ENCODE assay signal across 8 cellular contexts in genomic region chr2:96147593-96148201, GRCh38. TPM values are rescaled to one million over a fixed set of nuclear protein-coding genes. Genes with fewer than 3 reads are reported as not detected.
DNase-seq lines count a peak whose midpoint lies in the region; ATAC-seq and TF ChIP-seq lines count a peak whose summit lies in the region.

No MANE protein-coding gene starts in this region.

- peaks cover 68% of the 10 kb centered on the region for H3K4me1 Mint-ChIP-seq in activated T-cell treated with anti-CD3 and anti-CD28 coated beads, Interleukin-2, amount 50 U/mL, for 24 hours (ENCODE audit: low read depth)
- peaks cover 50% of the 10 kb centered on the region for H3K4me1 Mint-ChIP-seq in mesothelial cell of epicardium

- peak overlapping the region; percentile 81 to 99 (median 98) for H3K4me2 ChIP-seq in BLaER1 treated with 17β-estradiol and CSF1 and Interleukin-3, amounts not matched to agents 10 nM and 100 nM

- H3K4me3 Mint-ChIP-seq in activated T-cell treated with anti-CD3 and anti-CD28 coated beads, Interleukin-2, amount 50 U/mL, for 24 hours: peak overlapping the region; percentile 85
- peak overlapping the region; percentile 26 for H3K4me3 Mint-ChIP-seq in mesothelial cell of epicardium

- peak overlapping the region; percentile 4 to 94 (median 85); a peak in 16 of 22 replicates for H3K27ac ChIP-seq in BLaER1 treated with 17β-estradiol and CSF1 and Interleukin-3, amounts not matched to agents 10 nM and 100 nM

- no peak for TF ChIP-seq CTCF in mesothelial cell of epicardium (IDR thresholded peaks at IDR 0.05; ENCODE audit: unreplicated experiment)

- no peaks in the 10 kb centered on the region for H3K9me3 Mint-ChIP-seq in activated T-cell treated with anti-CD3 and anti-CD28 coated beads, Interleukin-2, amount 50 U/mL, for 24 hours
- no peaks in the 10 kb centered on the region for H3K9me3 Mint-ChIP-seq in mesothelial cell of epicardium

- peaks cover 16 to 25% (median 20%) of the 10 kb centered on the region in 11 experiments; a peak in 21 of 22 replicates for H4K20me1 ChIP-seq in BLaER1 treated with 17β-estradiol and CSF1 and Interleukin-3, amounts not matched to agents 10 nM and 100 nM

- peak overlapping the region in 8 of 11 experiments; percentile 8 to 98 (median 34); a peak in 10 of 22 replicates for H3K9ac ChIP-seq in BLaER1 treated with 17β-estradiol and CSF1 and Interleukin-3, amounts not matched to agents 10 nM and 100 nM

- peak overlapping the region; percentile 99 for H3K27ac Mint-ChIP-seq in activated T-cell treated with anti-CD3 and anti-CD28 coated beads, Interleukin-2, amount 50 U/mL, for 24 hours
- H3K27ac Mint-ChIP-seq in mesothelial cell of epicardium: peak overlapping the region; percentile 94

- ATAC-seq in HG02610 (IDR thresholded peaks at IDR 0.05; ENCODE audit: unreplicated experiment): no peak

- no peak overlapping the region; a peak in 1 of 20 replicates for H3K4me3 ChIP-seq in BLaER1 treated with 17β-estradiol and CSF1 and Interleukin-3, amounts not matched to agents 10 nM and 100 nM

- H3K4me1 ChIP-seq in BLaER1 treated with 17β-estradiol and CSF1 and Interleukin-3, amounts not matched to agents 10 nM and 100 nM: peaks cover 67 to 90% (median 80%) of the 10 kb centered on the region in 10 experiments

- H3K9me3 ChIP-seq in BLaER1 treated with 17β-estradiol and CSF1 and Interleukin-3, amounts not matched to agents 10 nM and 100 nM (replicated peaks in 1 of 11): no peaks in the 10 kb centered on the region

- no peaks in the 10 kb centered on the region for H3K27me3 Mint-ChIP-seq in activated T-cell treated with anti-CD3 and anti-CD28 coated beads, Interleukin-2, amount 50 U/mL, for 24 hours
- H3K27me3 Mint-ChIP-seq in mesothelial cell of epicardium (ENCODE audit: low read depth): no peaks in the 10 kb centered on the region

- DNase-seq in H4 (ENCODE audit: low spot score) (peak; percentile 50), mesothelial cell of epicardium (ENCODE audit: low spot score in 2 of 2, unreplicated experiment in 2 of 2) (no peak), NCI-H526 treated with DMSO at 0.1 percent for 48 hours (lab: John Stamatoyannopoulos, UW) (no peak), DMS153 (lab: John Stamatoyannopoulos, UW) (no peak), anterior cingulate cortex (lab: John Stamatoyannopoulos, UW) (no peak)
- peak; percentile 54 for DNase-seq in activated T-cell treated with anti-CD3 and anti-CD28 coated beads, Interleukin-2, amount 50 U/mL, for 24 hours

- peaks cover 26% of the 10 kb centered on the region for H3K36me3 Mint-ChIP-seq in activated T-cell treated with anti-CD3 and anti-CD28 coated beads, Interleukin-2, amount 50 U/mL, for 24 hours (ENCODE audit: low read depth)
- no peaks in the 10 kb centered on the region for H3K36me3 Mint-ChIP-seq in mesothelial cell of epicardium

- no peaks in the 10 kb centered on the region for H3K27me3 ChIP-seq in BLaER1 treated with 17β-estradiol and CSF1 and Interleukin-3, amounts not matched to agents 10 nM and 100 nM

- H3K36me3 ChIP-seq in BLaER1 treated with 17β-estradiol and CSF1 and Interleukin-3, amounts not matched to agents 10 nM and 100 nM: peaks cover 10 to 16% (median 15%) of the 10 kb centered on the region in 11 experiments; a peak in 20 of 22 replicates

RNA-seq across cellular contexts. Expression of gene DUSP2, which starts 2.5 kb away (rescaled TPM):
- 16.4 and 17.7 TPM in 2 replicates for total RNA-seq in H4 (2014; rRNA removed; shearing (Covaris generic))
- 38.3 to 42.7 TPM (median 40.6 TPM) in 3 replicates for total RNA-seq in mesothelial cell of epicardium

RNA-seq across cellular contexts. Expression of gene ASTL, which starts 9.4 kb away (rescaled TPM):
- not detected in 2 replicates for total RNA-seq in H4 (2014; rRNA removed; shearing (Covaris generic))
- 0.60 to 1.2 TPM (median 1.1 TPM) in 3 replicates for total RNA-seq in mesothelial cell of epicardium

RNA-seq across cellular contexts. Expression of gene ADRA2B, which starts 31.3 kb away (rescaled TPM):
- total RNA-seq in H4 (2014; rRNA removed; shearing (Covaris generic)): 0.10 TPM in 1 of 2 replicates, not detected in the other
- total RNA-seq in mesothelial cell of epicardium: 0.51 to 0.63 TPM (median 0.56 TPM) in 3 replicates

Comparison
In these comparisons a context has a peak if more than half of its experiments do, and no peak if none do; other contexts are left out.
1. DNase-seq: peak in H4 (single experiment) and activated T-cell treated with anti-CD3 and anti-CD28 coated beads, Interleukin-2, amount 50 U/mL, for 24 hours (single experiment); none in mesothelial cell of epicardium (0 of 2), NCI-H526 treated with DMSO at 0.1 percent for 48 hours (single experiment), DMS153 (single experiment) and anterior cingulate cortex (0 of 58).